18 cellular contexts compared by ENCODE assay signal in the genomic region with DNA sequence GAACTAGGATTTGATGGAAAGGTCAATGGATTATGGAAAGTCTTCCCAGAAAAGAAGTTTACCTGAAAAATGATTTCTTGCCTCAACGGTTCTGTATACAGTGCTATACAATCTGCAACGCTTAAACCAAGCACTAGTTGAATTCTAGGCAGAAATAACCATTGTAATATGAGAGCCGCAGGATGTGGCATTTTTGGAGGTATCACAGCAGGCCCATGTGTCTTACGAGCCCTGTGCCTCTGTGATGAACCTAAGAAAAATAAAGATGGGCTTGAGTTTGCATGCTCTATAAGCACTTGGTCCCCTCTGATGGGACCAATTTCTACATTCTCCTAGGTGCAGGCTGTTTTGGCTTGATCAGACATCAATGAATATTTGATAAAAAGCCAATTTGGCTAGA.
"Had no signal": no experiment of that assay in that cellular context is flagged by ENCODE, and none has a peak within 500 bp of the region (broad histone marks: within the 10 kb centered on the region; RNA-seq: fewer than 3 reads in every experiment).

No MANE protein-coding gene starts in this region.

- H3K4me3 ChIP-seq: K562 had no signal

- H3K4me2 ChIP-seq: KMS-11 had no signal

- H3K9ac ChIP-seq: KMS-11 had no signal

- DNase-seq: NCI-H1048; NCI-H1105; NCI-H1417; NCI-H1436 treated with DMSO at 0.1 percent for 48 hours; NCI-H1694; NCI-H187 treated with DMSO at 0.1 percent for 48 hours; NCI-H2029 treated with DMSO at 0.1 percent for 48 hours; NCI-H2171 treated with DMSO at 0.1 percent for 48 hours; NCI-H345; NCI-H446 treated with DMSO at 0.1 percent for 48 hours; NCI-H510A treated with DMSO at 0.1 percent for 48 hours; NCI-H526; NK-92 treated with Interleukin-12 subunit alpha and Interleukin-12 subunit beta, amount 100 ng/mL, for 24 hours; RPMI8226; SHP77 had no signal

- H3K27ac ChIP-seq: HL-60, KMS-11 had no signal
